1 cellular context compared by ENCODE assay signal in the genomic region with DNA sequence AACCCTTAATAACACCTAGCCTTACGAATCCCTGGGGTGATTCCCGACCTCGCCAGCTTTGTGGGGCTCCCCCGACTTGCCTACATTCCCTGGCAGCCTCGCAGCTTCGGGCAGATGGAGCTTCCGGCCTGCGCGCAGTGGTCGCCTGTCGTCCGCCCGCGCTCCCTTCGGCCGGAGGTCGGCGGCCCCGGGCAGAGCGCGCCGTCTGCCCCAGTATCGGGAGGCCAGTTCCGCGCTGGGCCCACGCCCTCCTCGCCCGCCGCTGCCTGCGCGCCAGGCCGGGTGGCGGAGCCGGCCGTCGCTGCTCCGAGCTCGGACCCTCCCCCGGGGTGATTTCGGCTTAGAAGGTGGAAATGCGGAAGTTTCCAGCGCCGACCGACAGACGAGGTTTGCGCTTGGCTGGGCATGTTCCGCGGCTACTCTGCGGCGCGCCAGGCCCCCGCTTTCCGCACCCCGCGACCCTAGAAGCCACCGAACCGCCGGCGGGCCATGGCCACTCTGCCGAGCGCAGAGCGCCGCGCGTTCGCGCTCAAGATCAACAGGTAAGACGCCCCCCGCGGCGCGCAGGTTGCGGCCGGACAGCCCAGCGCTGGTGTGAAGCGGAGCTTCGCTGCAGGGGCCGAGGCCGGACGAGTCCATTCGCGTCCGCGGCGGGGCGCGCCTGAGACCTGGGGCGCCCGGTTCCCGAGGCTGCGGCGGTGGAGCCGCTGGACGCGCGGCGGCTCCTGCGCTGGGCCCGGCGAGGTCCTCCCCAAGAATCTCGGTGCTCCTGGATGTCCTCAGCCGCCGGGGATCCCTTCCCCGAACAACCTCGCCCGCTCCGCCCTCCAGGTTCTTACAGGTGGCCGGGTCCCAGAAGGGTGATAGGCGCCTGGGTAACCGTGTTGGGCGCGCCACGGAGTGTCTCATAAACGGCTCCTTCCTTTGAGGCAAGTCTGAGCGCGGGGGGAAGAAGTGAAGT.
A peak's percentile ranks its signal among the peaks of the same experiment; 100 is the strongest.
TF ChIP-seq lines count a peak whose summit lies in the region.

Gene DOCK8 (plus strand): TSS at position 378 of the 961 bp plus-strand sequence. CDS start 112 bp downstream, at position 490.

TF ChIP-seq in HEK293, 187 proteins besides CTCF, POLR2A, EP300 and RAD21 (continued from another document and continues in another):
- no peak for TF ChIP-seq ZSCAN5A (tag by site-specific recombination; IDR thresholded peaks at IDR 0.05)
- TF ChIP-seq RBAK (tag by site-specific recombination; IDR thresholded peaks at IDR 0.05) = no peak
- no peak for TF ChIP-seq SALL2 (tag by site-specific recombination; IDR thresholded peaks at IDR 0.05; ENCODE audit: borderline replicate concordance)
- TF ChIP-seq KLF8 (tag by site-specific recombination; IDR thresholded peaks at IDR 0.05) = no peak; the same call in 1 of the 2 replicates
- no peak for TF ChIP-seq YY1 (tag by site-specific recombination; IDR thresholded peaks at IDR 0.05)
- no peak for TF ChIP-seq MYNN (tag by site-specific recombination; IDR thresholded peaks at IDR 0.05; ENCODE audit: borderline replicate concordance)
- no peak for TF ChIP-seq GFI1B (tag by site-specific recombination; IDR thresholded peaks at IDR 0.05)
- TF ChIP-seq ZNF138 (tag by site-specific recombination; IDR thresholded peaks at IDR 0.05; ENCODE audit: borderline replicate concordance) = no peak
- peak; percentile 61 for TF ChIP-seq ZBTB17 (tag by site-specific recombination; IDR thresholded peaks at IDR 0.05)
- no peak for TF ChIP-seq TRIM28 (IDR thresholded peaks at IDR 0.05; ENCODE audit: borderline replicate concordance, low read length)
- TF ChIP-seq GLI4 (tag by site-specific recombination; IDR thresholded peaks at IDR 0.05) = no peak
- TF ChIP-seq SCRT1 (tag by site-specific recombination; IDR thresholded peaks at IDR 0.05; ENCODE audit: borderline replicate concordance) = peak; percentile 75
- TF ChIP-seq ZNF600 (tag by site-specific recombination; IDR thresholded peaks at IDR 0.05) = 0 out of 2 replicates have a peak, but pooled peaks have one; percentile 48
- TF ChIP-seq, protein P1, sequence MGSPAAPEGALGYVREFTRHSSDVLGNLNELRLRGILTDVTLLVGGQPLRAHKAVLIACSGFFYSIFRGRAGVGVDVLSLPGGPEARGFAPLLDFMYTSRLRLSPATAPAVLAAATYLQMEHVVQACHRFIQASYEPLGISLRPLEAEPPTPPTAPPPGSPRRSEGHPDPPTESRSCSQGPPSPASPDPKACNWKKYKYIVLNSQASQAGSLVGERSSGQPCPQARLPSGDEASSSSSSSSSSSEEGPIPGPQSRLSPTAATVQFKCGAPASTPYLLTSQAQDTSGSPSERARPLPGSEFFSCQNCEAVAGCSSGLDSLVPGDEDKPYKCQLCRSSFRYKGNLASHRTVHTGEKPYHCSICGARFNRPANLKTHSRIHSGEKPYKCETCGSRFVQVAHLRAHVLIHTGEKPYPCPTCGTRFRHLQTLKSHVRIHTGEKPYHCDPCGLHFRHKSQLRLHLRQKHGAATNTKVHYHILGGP (tag by site-specific recombination; IDR thresholded peaks at IDR 0.05) = no peak
- no peak for TF ChIP-seq INSM2 (tag by site-specific recombination; IDR thresholded peaks at IDR 0.05)
- TF ChIP-seq KLF7 (tag by site-specific recombination; IDR thresholded peaks at IDR 0.05; ENCODE audit: borderline replicate concordance) = no peak
- TF ChIP-seq, protein P2, sequence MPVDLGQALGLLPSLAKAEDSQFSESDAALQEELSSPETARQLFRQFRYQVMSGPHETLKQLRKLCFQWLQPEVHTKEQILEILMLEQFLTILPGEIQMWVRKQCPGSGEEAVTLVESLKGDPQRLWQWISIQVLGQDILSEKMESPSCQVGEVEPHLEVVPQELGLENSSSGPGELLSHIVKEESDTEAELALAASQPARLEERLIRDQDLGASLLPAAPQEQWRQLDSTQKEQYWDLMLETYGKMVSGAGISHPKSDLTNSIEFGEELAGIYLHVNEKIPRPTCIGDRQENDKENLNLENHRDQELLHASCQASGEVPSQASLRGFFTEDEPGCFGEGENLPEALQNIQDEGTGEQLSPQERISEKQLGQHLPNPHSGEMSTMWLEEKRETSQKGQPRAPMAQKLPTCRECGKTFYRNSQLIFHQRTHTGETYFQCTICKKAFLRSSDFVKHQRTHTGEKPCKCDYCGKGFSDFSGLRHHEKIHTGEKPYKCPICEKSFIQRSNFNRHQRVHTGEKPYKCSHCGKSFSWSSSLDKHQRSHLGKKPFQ (tag by site-specific recombination; IDR thresholded peaks at IDR 0.05) = peak; percentile 95
- no peak for TF ChIP-seq SP7 (tag by site-specific recombination; IDR thresholded peaks at IDR 0.05)
- TF ChIP-seq ZXDB (tag by site-specific recombination; IDR thresholded peaks at IDR 0.05) = peak; percentile 74; the same call in 1 of the 2 replicates
- TF ChIP-seq ZNF121 (tag by site-specific recombination; IDR thresholded peaks at IDR 0.05) = no peak
- TF ChIP-seq ZNF341 (tag by site-specific recombination; IDR thresholded peaks at IDR 0.05; ENCODE audit: low read depth) = peak; percentile 54
- no peak for TF ChIP-seq ZSCAN18 (tag by site-specific recombination; IDR thresholded peaks at IDR 0.05)
- TF ChIP-seq ZFHX2 (tag by site-specific recombination; conservative IDR thresholded peaks at IDR 0.05) = no peak; the same call in 1 of the 2 replicates
- TF ChIP-seq, protein P3, sequence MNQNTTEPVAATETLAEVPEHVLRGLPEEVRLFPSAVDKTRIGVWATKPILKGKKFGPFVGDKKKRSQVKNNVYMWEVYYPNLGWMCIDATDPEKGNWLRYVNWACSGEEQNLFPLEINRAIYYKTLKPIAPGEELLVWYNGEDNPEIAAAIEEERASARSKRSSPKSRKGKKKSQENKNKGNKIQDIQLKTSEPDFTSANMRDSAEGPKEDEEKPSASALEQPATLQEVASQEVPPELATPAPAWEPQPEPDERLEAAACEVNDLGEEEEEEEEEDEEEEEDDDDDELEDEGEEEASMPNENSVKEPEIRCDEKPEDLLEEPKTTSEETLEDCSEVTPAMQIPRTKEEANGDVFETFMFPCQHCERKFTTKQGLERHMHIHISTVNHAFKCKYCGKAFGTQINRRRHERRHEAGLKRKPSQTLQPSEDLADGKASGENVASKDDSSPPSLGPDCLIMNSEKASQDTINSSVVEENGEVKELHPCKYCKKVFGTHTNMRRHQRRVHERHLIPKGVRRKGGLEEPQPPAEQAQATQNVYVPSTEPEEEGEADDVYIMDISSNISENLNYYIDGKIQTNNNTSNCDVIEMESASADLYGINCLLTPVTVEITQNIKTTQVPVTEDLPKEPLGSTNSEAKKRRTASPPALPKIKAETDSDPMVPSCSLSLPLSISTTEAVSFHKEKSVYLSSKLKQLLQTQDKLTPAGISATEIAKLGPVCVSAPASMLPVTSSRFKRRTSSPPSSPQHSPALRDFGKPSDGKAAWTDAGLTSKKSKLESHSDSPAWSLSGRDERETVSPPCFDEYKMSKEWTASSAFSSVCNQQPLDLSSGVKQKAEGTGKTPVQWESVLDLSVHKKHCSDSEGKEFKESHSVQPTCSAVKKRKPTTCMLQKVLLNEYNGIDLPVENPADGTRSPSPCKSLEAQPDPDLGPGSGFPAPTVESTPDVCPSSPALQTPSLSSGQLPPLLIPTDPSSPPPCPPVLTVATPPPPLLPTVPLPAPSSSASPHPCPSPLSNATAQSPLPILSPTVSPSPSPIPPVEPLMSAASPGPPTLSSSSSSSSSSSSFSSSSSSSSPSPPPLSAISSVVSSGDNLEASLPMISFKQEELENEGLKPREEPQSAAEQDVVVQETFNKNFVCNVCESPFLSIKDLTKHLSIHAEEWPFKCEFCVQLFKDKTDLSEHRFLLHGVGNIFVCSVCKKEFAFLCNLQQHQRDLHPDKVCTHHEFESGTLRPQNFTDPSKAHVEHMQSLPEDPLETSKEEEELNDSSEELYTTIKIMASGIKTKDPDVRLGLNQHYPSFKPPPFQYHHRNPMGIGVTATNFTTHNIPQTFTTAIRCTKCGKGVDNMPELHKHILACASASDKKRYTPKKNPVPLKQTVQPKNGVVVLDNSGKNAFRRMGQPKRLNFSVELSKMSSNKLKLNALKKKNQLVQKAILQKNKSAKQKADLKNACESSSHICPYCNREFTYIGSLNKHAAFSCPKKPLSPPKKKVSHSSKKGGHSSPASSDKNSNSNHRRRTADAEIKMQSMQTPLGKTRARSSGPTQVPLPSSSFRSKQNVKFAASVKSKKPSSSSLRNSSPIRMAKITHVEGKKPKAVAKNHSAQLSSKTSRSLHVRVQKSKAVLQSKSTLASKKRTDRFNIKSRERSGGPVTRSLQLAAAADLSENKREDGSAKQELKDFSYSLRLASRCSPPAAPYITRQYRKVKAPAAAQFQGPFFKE (tag by site-specific recombination; IDR thresholded peaks at IDR 0.05; ENCODE audit: borderline replicate concordance) = no peak
- TF ChIP-seq HOXD13 (CRISPR knock-in tag; IDR thresholded peaks at IDR 0.05; ENCODE audit: borderline replicate concordance) = peak; percentile 11; the same call in 1 of the 2 replicates
- TF ChIP-seq ZBTB26 (tag by site-specific recombination; optimal IDR thresholded peaks at IDR 0.05) = peak; percentile 90
- TF ChIP-seq, protein P4, sequence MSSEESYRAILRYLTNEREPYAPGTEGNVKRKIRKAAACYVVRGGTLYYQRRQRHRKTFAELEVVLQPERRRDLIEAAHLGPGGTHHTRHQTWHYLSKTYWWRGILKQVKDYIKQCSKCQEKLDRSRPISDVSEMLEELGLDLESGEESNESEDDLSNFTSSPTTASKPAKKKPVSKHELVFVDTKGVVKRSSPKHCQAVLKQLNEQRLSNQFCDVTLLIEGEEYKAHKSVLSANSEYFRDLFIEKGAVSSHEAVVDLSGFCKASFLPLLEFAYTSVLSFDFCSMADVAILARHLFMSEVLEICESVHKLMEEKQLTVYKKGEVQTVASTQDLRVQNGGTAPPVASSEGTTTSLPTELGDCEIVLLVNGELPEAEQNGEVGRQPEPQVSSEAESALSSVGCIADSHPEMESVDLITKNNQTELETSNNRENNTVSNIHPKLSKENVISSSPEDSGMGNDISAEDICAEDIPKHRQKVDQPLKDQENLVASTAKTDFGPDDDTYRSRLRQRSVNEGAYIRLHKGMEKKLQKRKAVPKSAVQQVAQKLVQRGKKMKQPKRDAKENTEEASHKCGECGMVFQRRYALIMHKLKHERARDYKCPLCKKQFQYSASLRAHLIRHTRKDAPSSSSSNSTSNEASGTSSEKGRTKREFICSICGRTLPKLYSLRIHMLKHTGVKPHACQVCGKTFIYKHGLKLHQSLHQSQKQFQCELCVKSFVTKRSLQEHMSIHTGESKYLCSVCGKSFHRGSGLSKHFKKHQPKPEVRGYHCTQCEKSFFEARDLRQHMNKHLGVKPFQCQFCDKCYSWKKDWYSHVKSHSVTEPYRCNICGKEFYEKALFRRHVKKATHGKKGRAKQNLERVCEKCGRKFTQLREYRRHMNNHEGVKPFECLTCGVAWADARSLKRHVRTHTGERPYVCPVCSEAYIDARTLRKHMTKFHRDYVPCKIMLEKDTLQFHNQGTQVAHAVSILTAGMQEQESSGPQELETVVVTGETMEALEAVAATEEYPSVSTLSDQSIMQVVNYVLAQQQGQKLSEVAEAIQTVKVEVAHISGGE (tag by site-specific recombination; conservative IDR thresholded peaks at IDR 0.05; ENCODE audit: low read depth) = no peak
- TF ChIP-seq HOXC10 (CRISPR knock-in tag; IDR thresholded peaks at IDR 0.05) = no peak
- TF ChIP-seq ZNF670 (tag by site-specific recombination; IDR thresholded peaks at IDR 0.05; ENCODE audit: low read depth) = no peak
- peak; percentile 26; the same call in 1 of the 2 replicates for TF ChIP-seq KLF10 (tag by site-specific recombination; IDR thresholded peaks at IDR 0.05)
- TF ChIP-seq ZNF37A (tag by site-specific recombination; IDR thresholded peaks at IDR 0.05) = no peak
- peak; percentile 64 for TF ChIP-seq GLIS2 (tag by site-specific recombination; IDR thresholded peaks at IDR 0.05)
- TF ChIP-seq ZNF585B (tag by site-specific recombination; IDR thresholded peaks at IDR 0.05) = no peak
- no peak for TF ChIP-seq ZNF155 (tag by site-specific recombination; IDR thresholded peaks at IDR 0.05)
